ENCODE assay signal across 8 cellular contexts in the genomic region with DNA sequence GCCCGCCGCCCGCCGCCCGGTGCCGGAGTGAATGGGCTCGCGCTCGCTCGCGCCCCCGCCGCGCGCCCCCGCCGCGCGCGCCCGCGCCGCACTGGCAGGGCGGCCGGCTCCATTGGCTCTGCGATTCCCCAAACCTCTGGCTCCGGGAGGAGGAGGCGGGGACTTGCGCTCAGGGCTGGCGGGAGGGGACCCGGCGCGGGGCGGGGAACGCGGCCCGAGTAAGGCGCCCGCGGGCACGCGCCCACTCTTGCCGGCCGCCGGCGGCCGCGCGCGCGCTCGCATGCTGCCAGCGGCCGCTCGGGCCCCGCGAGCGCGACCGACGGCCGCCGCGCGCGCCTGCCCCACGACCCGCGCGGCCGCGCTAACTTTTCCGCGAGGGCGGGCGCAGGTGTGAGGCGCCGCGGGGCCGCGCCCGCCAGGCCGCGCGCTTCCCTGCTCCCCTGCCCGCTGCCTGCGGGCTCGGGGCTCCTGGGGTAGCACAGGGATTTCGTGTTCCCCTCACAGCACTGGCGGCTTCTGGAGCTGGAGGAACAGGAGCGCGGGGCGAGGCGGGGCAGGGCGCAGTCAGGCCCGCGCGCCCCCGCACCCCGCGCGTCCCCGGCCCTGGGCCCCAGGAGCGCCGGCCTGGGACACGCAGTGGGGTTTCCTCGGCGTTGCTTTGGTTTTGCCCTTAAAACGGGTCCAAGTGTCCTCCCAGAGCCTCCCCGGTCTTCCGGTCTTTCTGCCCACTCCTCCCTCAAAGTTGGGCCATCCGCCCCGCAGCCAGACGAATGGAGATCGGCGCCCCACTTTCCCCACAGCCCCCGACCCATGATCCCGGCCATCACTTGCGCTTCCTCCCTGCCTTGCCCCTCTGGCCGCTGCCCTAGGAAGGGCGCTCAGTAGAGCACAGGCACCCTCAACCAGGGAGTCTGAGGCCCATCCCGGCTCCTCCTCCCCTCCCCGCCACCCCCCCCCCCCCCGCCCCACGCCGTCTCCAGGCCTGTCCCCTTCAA.
DNase-seq lines count a peak whose midpoint lies in the region; ATAC-seq and TF ChIP-seq lines count a peak whose summit lies in the region.

No MANE protein-coding gene starts in this region.

- H3K4me2 ChIP-seq in KMS-11: peak overlapping the region; percentile 42; the same call in 1 of the 2 replicates

- H3K36me3 Mint-ChIP-seq in CD4-positive, CD25-positive, alpha-beta regulatory T cell: no peaks in the 10 kb centered on the region
- no peaks in the 10 kb centered on the region for H3K36me3 Mint-ChIP-seq in natural killer cell
- no peaks in the 10 kb centered on the region for H3K36me3 Mint-ChIP-seq in stimulated activated memory B cell treated with anti-CD40 and anti-IgM and Interleukin-4, amounts not matched to agents 10 μg/mL and 1 μg/mL and 100 μg/mL, for 72 hours

- no peaks in the 10 kb centered on the region for H3K36me3 ChIP-seq in CD4-positive, CD25-positive, alpha-beta regulatory T cell (ENCODE audit: control insufficient read depth, insufficient read depth, low read length)
- H3K36me3 ChIP-seq in KMS-11 (ENCODE audit: insufficient read depth) (no peaks in the 10 kb centered on the region), RWPE2 (ENCODE audit: low read depth) (no peaks in the 10 kb centered on the region)

- no peaks in the 10 kb centered on the region for H3K9me3 Mint-ChIP-seq in CD4-positive, CD25-positive, alpha-beta regulatory T cell
- no peaks in the 10 kb centered on the region for H3K9me3 Mint-ChIP-seq in natural killer cell
- H3K9me3 Mint-ChIP-seq in stimulated activated memory B cell treated with anti-CD40 and anti-IgM and Interleukin-4, amounts not matched to agents 10 μg/mL and 1 μg/mL and 100 μg/mL, for 72 hours: no peaks in the 10 kb centered on the region

- H2AFZ ChIP-seq in KMS-11 (ENCODE audit: low read depth): peak overlapping the region; percentile 22; the same call in 1 of the 2 replicates

- peaks cover 4% of the 10 kb centered on the region for H3K27me3 Mint-ChIP-seq in CD4-positive, CD25-positive, alpha-beta regulatory T cell
- no peaks in the 10 kb centered on the region for H3K27me3 Mint-ChIP-seq in natural killer cell (ENCODE audit: low read depth in 2 of 2)
- H3K27me3 Mint-ChIP-seq in stimulated activated memory B cell treated with anti-CD40 and anti-IgM and Interleukin-4, amounts not matched to agents 10 μg/mL and 1 μg/mL and 100 μg/mL, for 72 hours: no peaks in the 10 kb centered on the region

- intact Hi-C loops in natural killer cell (cut with micrococcal nuclease): loop anchor here (5.0 kb wide), 3 partner anchors 172 to 873 kb away; a partner anchor contains a TSS

- no peaks in the 10 kb centered on the region for H3K79me2 ChIP-seq in KMS-11 (ENCODE audit: insufficient read depth, low read depth)

- H3K4me1 Mint-ChIP-seq in CD4-positive, CD25-positive, alpha-beta regulatory T cell: peaks cover 4 to 30% (median 21%) of the 10 kb centered on the region in 4 donors
- peaks cover 16 to 39% of the 10 kb centered on the region in 2 donors for H3K4me1 Mint-ChIP-seq in natural killer cell
- peaks cover 46% of the 10 kb centered on the region for H3K4me1 Mint-ChIP-seq in stimulated activated memory B cell treated with anti-CD40 and anti-IgM and Interleukin-4, amounts not matched to agents 10 μg/mL and 1 μg/mL and 100 μg/mL, for 72 hours

- H3K4me1 ChIP-seq in CD4-positive, CD25-positive, alpha-beta regulatory T cell (ENCODE audit: control insufficient read depth, insufficient read depth, low read length, poor library complexity, severe bottlenecking): peaks cover 25% of the 10 kb centered on the region
- H3K4me1 ChIP-seq in KMS-11 (ENCODE audit: low read depth, poor library complexity, severe bottlenecking): no peaks in the 10 kb centered on the region
- no peaks in the 10 kb centered on the region for H3K4me1 ChIP-seq in RWPE2 (ENCODE audit: insufficient read depth, poor library complexity, severe bottlenecking)

- peak overlapping the region; percentile 84 to 96 (median 84) for H3K27ac Mint-ChIP-seq in CD4-positive, CD25-positive, alpha-beta regulatory T cell
- H3K27ac Mint-ChIP-seq in natural killer cell: peak overlapping the region; percentile 82 to 92
- H3K27ac Mint-ChIP-seq in stimulated activated memory B cell treated with anti-CD40 and anti-IgM and Interleukin-4, amounts not matched to agents 10 μg/mL and 1 μg/mL and 100 μg/mL, for 72 hours: peak overlapping the region; percentile 78

- ATAC-seq in CD4-positive, CD25-positive, alpha-beta regulatory T cell (ENCODE audit: low read depth in 2 of 2): peak; percentile 69 to 73
- ATAC-seq in GM21390 (IDR thresholded peaks at IDR 0.05; ENCODE audit: unreplicated experiment) (peak; percentile 51), RWPE2 (ENCODE audit: low read depth) (peak; percentile 69), natural killer cell (peak; percentile 60 to 85 (median 68))
- peak; percentile 82 for ATAC-seq in stimulated activated memory B cell treated with anti-CD40 and anti-IgM and Interleukin-4, amounts not matched to agents 10 μg/mL and 1 μg/mL and 100 μg/mL, for 72 hours

- no peaks in the 10 kb centered on the region for H4K20me1 ChIP-seq in KMS-11 (ENCODE audit: insufficient read depth)

- H3K9ac ChIP-seq in KMS-11: no peak overlapping the region

- TF ChIP-seq CTCF in KMS-11 (conservative IDR thresholded peaks at IDR 0.05; ENCODE audit: low read depth, low read length) (no peak), RWPE2 (IDR thresholded peaks at IDR 0.05; ENCODE audit: poor library complexity, severe bottlenecking) (no peak), fibroblast of pulmonary artery (IDR thresholded peaks at IDR 0.05; ENCODE audit: low read length, missing control alignments) (no peak), natural killer cell (IDR thresholded peaks at IDR 0.05) (no peak)

- peak overlapping the region; percentile 33 for H3K27ac ChIP-seq in CD4-positive, CD25-positive, alpha-beta regulatory T cell (ENCODE audit: insufficient read depth, low read length, poor library complexity, severe bottlenecking)
- no peak overlapping the region for H3K27ac ChIP-seq in KMS-11
- H3K27ac ChIP-seq in RWPE2 (ENCODE audit: poor library complexity, severe bottlenecking): no peak overlapping the region

- DNase-seq in CD4-positive, CD25-positive, alpha-beta regulatory T cell: peak; percentile 65 to 84 (median 77)
- DNase-seq in RWPE2 (ENCODE audit: low spot score): peak; percentile 87
- DNase-seq in activated T-helper 9 cell treated with anti-CD3 and anti-CD28 coated beads, Interleukin-2, amount 50 U/mL, for 16 hours (ENCODE audit: low read depth): peak; percentile 64
- DNase-seq in fibroblast of pulmonary artery (ENCODE audit: low read depth): peak; percentile 72
- peak; percentile 80 for DNase-seq in natural killer cell

- H3K27me3 ChIP-seq in CD4-positive, CD25-positive, alpha-beta regulatory T cell (ENCODE audit: control insufficient read depth, insufficient read depth, low read length): no peaks in the 10 kb centered on the region
- H3K27me3 ChIP-seq in KMS-11 (ENCODE audit: insufficient read depth, low read depth) (peaks cover 86% of the 10 kb centered on the region), RWPE2 (ENCODE audit: insufficient read depth, poor library complexity, severe bottlenecking) (no peaks in the 10 kb centered on the region)

- peak overlapping the region; percentile 87 to 96 (median 92) for H3K4me3 Mint-ChIP-seq in CD4-positive, CD25-positive, alpha-beta regulatory T cell
- H3K4me3 Mint-ChIP-seq in natural killer cell: peak overlapping the region; percentile 86
- peak overlapping the region; percentile 87 for H3K4me3 Mint-ChIP-seq in stimulated activated memory B cell treated with anti-CD40 and anti-IgM and Interleukin-4, amounts not matched to agents 10 μg/mL and 1 μg/mL and 100 μg/mL, for 72 hours

- H3K4me3 ChIP-seq in CD4-positive, CD25-positive, alpha-beta regulatory T cell (ENCODE audit: low read depth, low read length): no peak overlapping the region
- H3K4me3 ChIP-seq in KMS-11 (IDR thresholded peaks at IDR 0.05; ENCODE audit: insufficient read depth, low read depth, low read length) (no peak overlapping the region), RWPE2 (ENCODE audit: severe bottlenecking) (peak overlapping the region; percentile 97), fibroblast of pulmonary artery (replicated peaks; ENCODE audit: low read depth, low read length) (peak overlapping the region; percentile 31)

- H3K9me3 ChIP-seq in CD4-positive, CD25-positive, alpha-beta regulatory T cell (ENCODE audit: control insufficient read depth in 2 of 2, low read length in 2 of 2): no peaks in the 10 kb centered on the region
- H3K9me3 ChIP-seq in RWPE2 (ENCODE audit: severe bottlenecking): no peaks in the 10 kb centered on the region

Comparison
In these comparisons a context has a peak if more than half of its experiments do, and no peak if none do; other contexts are left out.
1. H3K4me3 ChIP-seq: peak in RWPE2 (single experiment) and fibroblast of pulmonary artery (single experiment); none in CD4-positive, CD25-positive, alpha-beta regulatory T cell (single experiment) and KMS-11 (single experiment).
2. Peak in every context shown above with its lines, with median percentiles within 50 percentile points of each other: ATAC-seq, DNase-seq, H3K27ac Mint-ChIP-seq and H3K4me3 Mint-ChIP-seq.